Comparison of ENCODE assay signal across 10 cellular contexts in the genomic region with DNA sequence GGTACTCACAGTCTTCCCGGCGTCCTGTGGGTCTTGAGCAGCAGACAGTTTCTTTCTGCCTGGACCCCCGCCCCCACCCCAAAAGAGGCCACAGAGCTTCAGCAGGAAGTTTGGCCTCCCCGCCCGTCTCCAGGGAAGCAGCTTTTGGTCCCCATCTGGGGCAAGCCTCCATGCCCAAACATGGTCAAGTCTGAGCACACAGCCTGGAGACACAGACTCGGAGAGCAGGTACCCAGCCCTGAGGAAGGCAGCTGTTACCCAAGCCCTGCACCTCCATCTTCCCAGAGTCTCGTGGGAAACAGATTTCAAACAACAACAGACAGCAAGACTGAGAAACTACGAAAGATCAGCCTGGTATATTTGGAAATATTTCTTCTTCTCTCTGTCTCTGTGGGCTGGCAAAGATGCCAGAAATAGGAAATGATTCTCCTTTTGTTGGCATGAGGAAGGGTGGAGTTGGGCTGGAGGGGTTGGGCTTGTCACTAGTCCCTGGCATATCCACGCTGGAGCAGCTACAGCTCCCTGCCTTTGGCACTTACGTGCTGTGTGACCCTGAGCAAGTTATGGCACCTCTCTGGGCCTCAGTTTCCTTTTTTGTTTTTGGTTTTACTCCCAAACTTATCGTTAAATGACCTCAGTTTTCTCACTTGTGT. TPM values are rescaled to one million over a fixed set of nuclear protein-coding genes. Genes with fewer than 3 reads are reported as not detected.
DNase-seq lines count a peak whose midpoint lies in the region; ATAC-seq and TF ChIP-seq lines count a peak whose summit lies in the region.
"Had no signal": no experiment of that assay in that cellular context is flagged by ENCODE, and none has a peak within 500 bp of the region (broad histone marks: within the 10 kb centered on the region; RNA-seq: fewer than 3 reads in every experiment).

Gene KCNMB1, minus strand, starts transcription at position 118 of the 653 bp plus-strand sequence. CDS start 3,920 bp downstream, outside the sequence.

- CTCF ChIA-PET in activated CD8-positive, alpha-beta memory T cell treated with anti-CD3 and anti-CD28 coated beads, Interleukin-2, amount 10 ng/mL, durations not matched to agents 7 days and 5 days (lab: Charles Lee): no interaction called here
- CTCF ChIA-PET in HEK293T (lab: Yijun Ruan, JAX): no interaction called here

- H3K4me3 Mint-ChIP-seq in dendritic cell treated with granulocyte-macrophage colony-stimulating factor and Interleukin-4, amounts not matched to agents 40 ng/mL and 50 ng/mL, for 4 days: peak within 1 kb of the TSS; percentile 84
- H3K4me3 Mint-ChIP-seq in activated CD8-positive, alpha-beta memory T cell treated with anti-CD3 and anti-CD28 coated beads, Interleukin-2, amount 10 ng/mL, durations not matched to agents 7 days and 5 days: no peak within 1 kb of the TSS
- H3K4me3 Mint-ChIP-seq: stimulated activated effector memory CD8-positive, alpha-beta T cell treated with anti-CD3 and anti-CD28 coated beads, Interleukin-12 subunit alpha, Interleukin-12 subunit beta, amount 100 ng/mL, for 72 hours had no signal

- no peaks in the 10 kb centered on the region for H3K9me3 ChIP-seq in mucosa of stomach (ENCODE audit: control insufficient read depth, low read length)
- H3K9me3 ChIP-seq in upper lobe of left lung: no peaks in the 10 kb centered on the region

- H3K9ac ChIP-seq in mucosa of stomach (ENCODE audit: low read length): peak within 1 kb of the TSS; percentile 39

- peak within 1 kb of the TSS; percentile 88 for H3K27ac Mint-ChIP-seq in dendritic cell treated with granulocyte-macrophage colony-stimulating factor and Interleukin-4, amounts not matched to agents 40 ng/mL and 50 ng/mL, for 4 days
- no peak within 1 kb of the TSS for H3K27ac Mint-ChIP-seq in activated CD8-positive, alpha-beta memory T cell treated with anti-CD3 and anti-CD28 coated beads, Interleukin-2, amount 10 ng/mL, durations not matched to agents 7 days and 5 days
- H3K27ac Mint-ChIP-seq: stimulated activated effector memory CD8-positive, alpha-beta T cell treated with anti-CD3 and anti-CD28 coated beads, Interleukin-12 subunit alpha, Interleukin-12 subunit beta, amount 100 ng/mL, for 72 hours had no signal

- no peak for TF ChIP-seq EP300 in upper lobe of left lung (IDR thresholded peaks at IDR 0.05)

- TF ChIP-seq CTCF in upper lobe of left lung (IDR thresholded peaks at IDR 0.05): no peak

- WGBS in upper lobe of left lung, 2 donors: 34% methylated on average over 7 to 11 of the region's 11 CpGs

- no peaks in the 10 kb centered on the region for H3K36me3 ChIP-seq in mucosa of stomach (ENCODE audit: control insufficient read depth, insufficient read depth, low read length)
- H3K36me3 ChIP-seq in upper lobe of left lung: no peaks in the 10 kb centered on the region

- H3K27me3 ChIP-seq in mucosa of stomach (ENCODE audit: control insufficient read depth, insufficient read depth, low read length) (no peaks in the 10 kb centered on the region), upper lobe of left lung (no peaks in the 10 kb centered on the region)

- peak in 1 of 4 donors; percentile 16 for TF ChIP-seq POLR2A in upper lobe of left lung (IDR thresholded peaks at IDR 0.05)

- POLR2A ChIA-PET in HEK293T (lab: Yijun Ruan, JAX): interaction anchor here (0.7 kb wide), 1 partner anchor 42 kb away, joined by 3 read pairs; no protein-coding TSS in a partner anchor

- H3K4me1 Mint-ChIP-seq in dendritic cell treated with granulocyte-macrophage colony-stimulating factor and Interleukin-4, amounts not matched to agents 40 ng/mL and 50 ng/mL, for 4 days (ENCODE audit: low read depth): peaks cover 59% of the 10 kb centered on the region
- H3K4me1 Mint-ChIP-seq in activated CD8-positive, alpha-beta memory T cell treated with anti-CD3 and anti-CD28 coated beads, Interleukin-2, amount 10 ng/mL, durations not matched to agents 7 days and 5 days: peaks cover 19% of the 10 kb centered on the region

- intact Hi-C loops in dendritic cell treated with granulocyte-macrophage colony-stimulating factor and Interleukin-4, amounts not matched to agents 40 ng/mL and 50 ng/mL, for 4 days (cut with micrococcal nuclease): no loop called here

- peaks cover 22% of the 10 kb centered on the region for H3K36me3 Mint-ChIP-seq in dendritic cell treated with granulocyte-macrophage colony-stimulating factor and Interleukin-4, amounts not matched to agents 40 ng/mL and 50 ng/mL, for 4 days (ENCODE audit: low read depth)
- H3K36me3 Mint-ChIP-seq in activated CD8-positive, alpha-beta memory T cell treated with anti-CD3 and anti-CD28 coated beads, Interleukin-2, amount 10 ng/mL, durations not matched to agents 7 days and 5 days: no peaks in the 10 kb centered on the region
- H3K36me3 Mint-ChIP-seq: stimulated activated effector memory CD8-positive, alpha-beta T cell treated with anti-CD3 and anti-CD28 coated beads, Interleukin-12 subunit alpha, Interleukin-12 subunit beta, amount 100 ng/mL, for 72 hours had no signal

- H3K27me3 Mint-ChIP-seq in dendritic cell treated with granulocyte-macrophage colony-stimulating factor and Interleukin-4, amounts not matched to agents 40 ng/mL and 50 ng/mL, for 4 days: no peaks in the 10 kb centered on the region
- H3K27me3 Mint-ChIP-seq in activated CD8-positive, alpha-beta memory T cell treated with anti-CD3 and anti-CD28 coated beads, Interleukin-2, amount 10 ng/mL, durations not matched to agents 7 days and 5 days: peaks cover 37% of the 10 kb centered on the region

- H3K27ac ChIP-seq in upper lobe of left lung: peak within 1 kb of the TSS; percentile 42 to 75 (median 48)

- H3K4me1 ChIP-seq in mucosa of stomach (ENCODE audit: control insufficient read depth, insufficient read depth, low read length) (no peaks in the 10 kb centered on the region), upper lobe of left lung (peaks cover 9 to 18% (median 11%) of the 10 kb centered on the region in 4 donors)

- ATAC-seq in HG02678 (IDR thresholded peaks at IDR 0.05; ENCODE audit: unreplicated experiment) (peak; percentile 50), upper lobe of left lung (ENCODE audit: low FRiP score in 2 of 2) (peak in 1 of 2 donors; percentile 57)
- ATAC-seq in activated CD8-positive, alpha-beta memory T cell treated with anti-CD3 and anti-CD28 coated beads, Interleukin-2, amount 10 ng/mL, durations not matched to agents 7 days and 5 days: no peak
- ATAC-seq: stimulated activated effector memory CD8-positive, alpha-beta T cell treated with anti-CD3 and anti-CD28 coated beads, Interleukin-12 subunit alpha, Interleukin-12 subunit beta, amount 100 ng/mL, for 72 hours had no signal

- no peak for DNase-seq in upper lobe of left lung
- DNase-seq in activated CD8-positive, alpha-beta memory T cell treated with anti-CD3 and anti-CD28 coated beads, Interleukin-2, amount 10 ng/mL, durations not matched to agents 7 days and 5 days: no peak
- no peak for DNase-seq in HEK293T (ENCODE audit: extremely low spot score)
- DNase-seq in stimulated activated CD4-positive, alpha-beta T cell treated with anti-CD3 and anti-CD28 coated beads, Interleukin-2, amount 100 ng/mL, for 24 hours: no peak
- DNase-seq: effector CD8-positive, alpha-beta T cell; GF-D8 had no signal

- H3K4me3 ChIP-seq in mucosa of stomach (ENCODE audit: low read length) (no peak within 1 kb of the TSS), upper lobe of left lung (peak within 1 kb of the TSS; percentile 32 to 51 (median 36))

- H3K9me3 Mint-ChIP-seq in dendritic cell treated with granulocyte-macrophage colony-stimulating factor and Interleukin-4, amounts not matched to agents 40 ng/mL and 50 ng/mL, for 4 days: no peaks in the 10 kb centered on the region
- no peaks in the 10 kb centered on the region for H3K9me3 Mint-ChIP-seq in activated CD8-positive, alpha-beta memory T cell treated with anti-CD3 and anti-CD28 coated beads, Interleukin-2, amount 10 ng/mL, durations not matched to agents 7 days and 5 days (ENCODE audit: low read depth)
- H3K9me3 Mint-ChIP-seq: stimulated activated effector memory CD8-positive, alpha-beta T cell treated with anti-CD3 and anti-CD28 coated beads, Interleukin-12 subunit alpha, Interleukin-12 subunit beta, amount 100 ng/mL, for 72 hours had no signal

TF ChIP-seq in HEK293T, 16 proteins besides CTCF, POLR2A, EP300 and RAD21:
- TF ChIP-seq FOXA1 (IDR thresholded peaks at IDR 0.05) (no peak), PKNOX1 (IDR thresholded peaks at IDR 0.05) (no peak), L3MBTL2 (conservative IDR thresholded peaks at IDR 0.05) (no peak), CTBP1 (IDR thresholded peaks at IDR 0.05; ENCODE audit: borderline replicate concordance) (no peak), ELF4 (IDR thresholded peaks at IDR 0.05) (no peak), FOXM1 (IDR thresholded peaks at IDR 0.05; ENCODE audit: borderline replicate concordance) (no peak), HDGF (IDR thresholded peaks at IDR 0.05; ENCODE audit: borderline replicate concordance) (no peak), ZNF384 (IDR thresholded peaks at IDR 0.05) (no peak), NFRKB (IDR thresholded peaks at IDR 0.05) (no peak), LEF1 (IDR thresholded peaks at IDR 0.05; ENCODE audit: borderline replicate concordance) (no peak), ARNT (IDR thresholded peaks at IDR 0.05) (no peak), FOXK2 (IDR thresholded peaks at IDR 0.05) (no peak)

RNA-seq across cellular contexts. Expression of gene KCNMB1, which starts in this region (rescaled TPM):
- 1 to 10 TPM; 1.1 to 5.3 (median 2.0) TPM for total RNA-seq in upper lobe of left lung
- not detected for total RNA-seq in activated CD8-positive, alpha-beta memory T cell treated with anti-CD3 and anti-CD28 coated beads, Interleukin-2, amount 10 ng/mL, durations not matched to agents 7 days and 5 days
